In genomic region chr4:146943691-146944375, GRCh38 we compare ENCODE assay signal across 1 cellular context.
TF ChIP-seq lines count a peak whose summit lies in the region.

No MANE protein-coding gene starts in this region.

TF ChIP-seq in GM23338, 12 proteins besides CTCF, POLR2A, EP300 and RAD21 (continued from another document):
- TF ChIP-seq, protein P1, sequence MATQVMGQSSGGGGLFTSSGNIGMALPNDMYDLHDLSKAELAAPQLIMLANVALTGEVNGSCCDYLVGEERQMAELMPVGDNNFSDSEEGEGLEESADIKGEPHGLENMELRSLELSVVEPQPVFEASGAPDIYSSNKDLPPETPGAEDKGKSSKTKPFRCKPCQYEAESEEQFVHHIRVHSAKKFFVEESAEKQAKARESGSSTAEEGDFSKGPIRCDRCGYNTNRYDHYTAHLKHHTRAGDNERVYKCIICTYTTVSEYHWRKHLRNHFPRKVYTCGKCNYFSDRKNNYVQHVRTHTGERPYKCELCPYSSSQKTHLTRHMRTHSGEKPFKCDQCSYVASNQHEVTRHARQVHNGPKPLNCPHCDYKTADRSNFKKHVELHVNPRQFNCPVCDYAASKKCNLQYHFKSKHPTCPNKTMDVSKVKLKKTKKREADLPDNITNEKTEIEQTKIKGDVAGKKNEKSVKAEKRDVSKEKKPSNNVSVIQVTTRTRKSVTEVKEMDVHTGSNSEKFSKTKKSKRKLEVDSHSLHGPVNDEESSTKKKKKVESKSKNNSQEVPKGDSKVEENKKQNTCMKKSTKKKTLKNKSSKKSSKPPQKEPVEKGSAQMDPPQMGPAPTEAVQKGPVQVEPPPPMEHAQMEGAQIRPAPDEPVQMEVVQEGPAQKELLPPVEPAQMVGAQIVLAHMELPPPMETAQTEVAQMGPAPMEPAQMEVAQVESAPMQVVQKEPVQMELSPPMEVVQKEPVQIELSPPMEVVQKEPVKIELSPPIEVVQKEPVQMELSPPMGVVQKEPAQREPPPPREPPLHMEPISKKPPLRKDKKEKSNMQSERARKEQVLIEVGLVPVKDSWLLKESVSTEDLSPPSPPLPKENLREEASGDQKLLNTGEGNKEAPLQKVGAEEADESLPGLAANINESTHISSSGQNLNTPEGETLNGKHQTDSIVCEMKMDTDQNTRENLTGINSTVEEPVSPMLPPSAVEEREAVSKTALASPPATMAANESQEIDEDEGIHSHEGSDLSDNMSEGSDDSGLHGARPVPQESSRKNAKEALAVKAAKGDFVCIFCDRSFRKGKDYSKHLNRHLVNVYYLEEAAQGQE (IDR thresholded peaks at IDR 0.05; ENCODE audit: unreplicated experiment), result no peak
- TF ChIP-seq EZH2phosphoT487 (IDR thresholded peaks at IDR 0.05; ENCODE audit: unreplicated experiment) (no peak), JUNB (IDR thresholded peaks at IDR 0.05; ENCODE audit: unreplicated experiment) (no peak), POLR2AphosphoS5 (IDR thresholded peaks at IDR 0.05; ENCODE audit: low read depth) (no peak), EZH2 (IDR thresholded peaks at IDR 0.05; ENCODE audit: low read depth, unreplicated experiment) (no peak), ETS1 (IDR thresholded peaks at IDR 0.05) (no peak), CREB1 (CRISPR knock-in tag; IDR thresholded peaks at IDR 0.05; ENCODE audit: low read depth) (no peak), ZNF114 (CRISPR knock-in tag; IDR thresholded peaks at IDR 0.05) (no peak), ZNF331 (CRISPR knock-in tag; IDR thresholded peaks at IDR 0.05; ENCODE audit: low read depth) (no peak), NANOG (IDR thresholded peaks at IDR 0.05; ENCODE audit: borderline replicate concordance) (no peak), ZNF462 (CRISPR knock-in tag; IDR thresholded peaks at IDR 0.05) (no peak)
